11 cellular contexts compared by ENCODE assay signal in genomic region chr15:48643236-48643635, GRCh38. TPM values are rescaled to one million over a fixed set of nuclear protein-coding genes. Genes with fewer than 3 reads are reported as not detected.
A peak's percentile ranks its signal among the peaks of the same experiment; 100 is the strongest.
DNase-seq lines count a peak whose midpoint lies in the region; ATAC-seq and TF ChIP-seq lines count a peak whose summit lies in the region.
"Had no signal": no experiment of that assay in that cellular context is flagged by ENCODE, and none has a peak within 500 bp of the region (broad histone marks: within the 10 kb centered on the region; RNA-seq: fewer than 3 reads in every experiment).

No MANE protein-coding gene starts in this region.

- peak overlapping the region; percentile 60 for H2BK120ac ChIP-seq in IMR-90 (ENCODE audit: low read depth, low read length)

- peak overlapping the region; percentile 99 for H3K4me2 ChIP-seq in IMR-90 (ENCODE audit: low read depth, low read length)
- H3K4me2 ChIP-seq in Karpas-422 (ENCODE audit: low read depth, low read length, poor library complexity, severe bottlenecking): no peak overlapping the region

- H2BK20ac ChIP-seq in IMR-90 (ENCODE audit: low read depth, low read length): peak overlapping the region; percentile 55

- H3K4me1 ChIP-seq in IMR-90 (ENCODE audit: control insufficient read depth, insufficient read depth, low read length) (peaks cover 10% of the 10 kb centered on the region), breast epithelium (no peaks in the 10 kb centered on the region), mucosa of stomach (ENCODE audit: control insufficient read depth, insufficient read depth, low read length) (no peaks in the 10 kb centered on the region), suprapubic skin (peaks cover 30% of the 10 kb centered on the region), Karpas-422 (ENCODE audit: low read length) (no peaks in the 10 kb centered on the region)

- BruUV-seq in IMR-90 (replicated peaks; lab: Mats Ljungman, UMichigan): no TSS peak

- peak overlapping the region; percentile 53; the same call in 1 of the 2 replicates for H3K4ac ChIP-seq in IMR-90 (ENCODE audit: low read depth, low read length)

- H3K27me3 ChIP-seq in IMR-90 (ENCODE audit: control insufficient read depth, insufficient read depth, low read length) (no peaks in the 10 kb centered on the region), breast epithelium (peaks cover 0 to 7% of the 10 kb centered on the region in 2 donors), mucosa of stomach (ENCODE audit: control insufficient read depth, insufficient read depth, low read length) (peaks cover 24% of the 10 kb centered on the region), suprapubic skin (peaks cover 24% of the 10 kb centered on the region), Karpas-422 (ENCODE audit: low read length) (no peaks in the 10 kb centered on the region)

- peak overlapping the region; percentile 83 for H2BK5ac ChIP-seq in IMR-90 (ENCODE audit: low read depth, low read length, poor library complexity, severe bottlenecking)

- ATAC-seq in IMR-90 (ENCODE audit: low read depth): no peak
- ATAC-seq in HG03045 (IDR thresholded peaks at IDR 0.05; ENCODE audit: unreplicated experiment): no peak

- H3K79me2 ChIP-seq in Karpas-422 (ENCODE audit: low read length): no peaks in the 10 kb centered on the region

- no peak for DNase-seq in IMR-90
- no peak for DNase-seq in breast epithelium (ENCODE audit: low spot score in 2 of 2)
- DNase-seq in suprapubic skin (ENCODE audit: low spot score in 2 of 2): no peak
- DNase-seq in Karpas-422: no peak
- DNase-seq in cerebellum (ENCODE audit: low spot score): no peak
- no peak for DNase-seq in DMS153 treated with DMSO at 0.1 percent for 48 hours (lab: John Stamatoyannopoulos, UW; ENCODE audit: unreplicated experiment)
- DNase-seq: Calu3, NCI-H1436, T-helper 1 cell had no signal

- H3K36me3 ChIP-seq in IMR-90 (ENCODE audit: control insufficient read depth, insufficient read depth, low read length) (peaks cover 4% of the 10 kb centered on the region; the same call in 1 of the 2 replicates), breast epithelium (no peaks in the 10 kb centered on the region), mucosa of stomach (ENCODE audit: control insufficient read depth, insufficient read depth, low read length) (no peaks in the 10 kb centered on the region), suprapubic skin (no peaks in the 10 kb centered on the region), Karpas-422 (ENCODE audit: insufficient read depth, low read length) (no peaks in the 10 kb centered on the region)

- 0% methylated on average over 3 of the region's 3 CpGs; no CpG with 5 or more reads in 1 of the 2 experiments for whole genome bisulfite sequencing in IMR-90 (ENCODE audit: extremely low coverage in 2 of 2, insufficient read length in 1 of 2), 2 experiments
- 31% methylated on average over 3 of the region's 3 CpGs for WGBS in suprapubic skin

- POLR2A ChIA-PET in IMR-90 (lab: Charles Lee; ENCODE audit: unreplicated experiment): no interaction called here

- H3K79me1 ChIP-seq in IMR-90 (ENCODE audit: low read depth in 1 of 2, low read length in 2 of 2): peaks cover 11 to 45% of the 10 kb centered on the region in 2 experiments; a peak in 3 of 4 replicates

- TF ChIP-seq CTCF in IMR-90 (conservative IDR thresholded peaks at IDR 0.05; ENCODE audit: low read depth, low read length): no peak
- TF ChIP-seq CTCF in breast epithelium (IDR thresholded peaks at IDR 0.05): no peak
- no peak for TF ChIP-seq CTCF in suprapubic skin (IDR thresholded peaks at IDR 0.05)

- 0 out of 2 replicates have a peak overlapping the region, but pooled peaks have one; percentile 7 for H3K56ac ChIP-seq in IMR-90 (ENCODE audit: extremely low read depth, insufficient read depth, low read length)

- peak overlapping the region; percentile 84; the same call in 1 of the 2 replicates for H3K18ac ChIP-seq in IMR-90 (ENCODE audit: low read depth, low read length)

- peak overlapping the region; percentile 57; the same call in 1 of the 2 replicates for H2AK5ac ChIP-seq in IMR-90 (ENCODE audit: low read depth, low read length)

- no peak for TF ChIP-seq EP300 in suprapubic skin (IDR thresholded peaks at IDR 0.05)

- no peaks in the 10 kb centered on the region for H3K9me2 ChIP-seq in Karpas-422 (replicated peaks; ENCODE audit: insufficient read depth, low read length)

- TF ChIP-seq RAD21 in IMR-90 (IDR thresholded peaks at IDR 0.05; ENCODE audit: low read length): no peak

- H3K23ac ChIP-seq in IMR-90 (ENCODE audit: low read depth, low read length): peak overlapping the region; percentile 97

- H2AK9ac ChIP-seq in IMR-90 (replicated peaks; ENCODE audit: low read depth, low read length, poor library complexity): no peak overlapping the region

- peak overlapping the region; percentile 73; the same call in 1 of the 2 replicates for H4K5ac ChIP-seq in IMR-90 (ENCODE audit: low read depth, low read length)

- dilution Hi-C loops in IMR-90 (cut with HindIII; ENCODE audit: low sequenced_read_pairs, unreplicated experiment): no loop called here

- no peaks in the 10 kb centered on the region for H3K9me3 ChIP-seq in IMR-90 (ENCODE audit: control insufficient read depth, insufficient read depth, low read length)
- H3K9me3 ChIP-seq in breast epithelium: no peaks in the 10 kb centered on the region
- H3K9me3 ChIP-seq in mucosa of stomach (ENCODE audit: control insufficient read depth, low read length): no peaks in the 10 kb centered on the region
- H3K9me3 ChIP-seq in suprapubic skin: no peaks in the 10 kb centered on the region
- H3K9me3 ChIP-seq in Karpas-422 (ENCODE audit: low read length): no peaks in the 10 kb centered on the region

- H3K27ac ChIP-seq in IMR-90 (ENCODE audit: insufficient read depth, low read length): no peak overlapping the region
- peak overlapping the region; percentile 68 to 93 for H3K27ac ChIP-seq in breast epithelium
- peak overlapping the region; percentile 86 for H3K27ac ChIP-seq in suprapubic skin
- no peak overlapping the region for H3K27ac ChIP-seq in Karpas-422 (ENCODE audit: low read length)

- H3K9me1 ChIP-seq in IMR-90 (ENCODE audit: insufficient read depth, low read length): no peaks in the 10 kb centered on the region; the same call in none of the 2 replicates

- 0 out of 3 replicates have a peak overlapping the region, but pooled peaks have one; percentile 22 for H2BK15ac ChIP-seq in IMR-90 (ENCODE audit: low read depth, low read length)

- peak overlapping the region; percentile 86; the same call in 1 of the 2 replicates for H3K9ac ChIP-seq in IMR-90 (ENCODE audit: low read depth, low read length)
- H3K9ac ChIP-seq in mucosa of stomach (ENCODE audit: low read length): peak overlapping the region; percentile 62
- no peak overlapping the region for H3K9ac ChIP-seq in Karpas-422 (ENCODE audit: low read length)

- TF ChIP-seq POLR2A in IMR-90 (IDR thresholded peaks at IDR 0.05; ENCODE audit: low read depth, low read length) (no peak), breast epithelium (IDR thresholded peaks at IDR 0.05) (no peak), suprapubic skin (IDR thresholded peaks at IDR 0.05) (no peak)

- H4K91ac ChIP-seq in IMR-90 (ENCODE audit: insufficient read depth, low read depth, low read length): peak overlapping the region; percentile 20; the same call in 1 of the 2 replicates

- H3K4me3 ChIP-seq in IMR-90 (ENCODE audit: insufficient read depth, low read depth, low read length) (peak overlapping the region; percentile 90), breast epithelium (peak overlapping the region; percentile 74 to 95 (median 94)), mucosa of stomach (ENCODE audit: low read length) (no peak overlapping the region), suprapubic skin (peak overlapping the region; percentile 78), Karpas-422 (ENCODE audit: low read length) (no peak overlapping the region)

- H2AFZ ChIP-seq in IMR-90 (replicated peaks; ENCODE audit: low read length, poor library complexity): no peak overlapping the region
- H2AFZ ChIP-seq in Karpas-422 (ENCODE audit: low read length): no peak overlapping the region

- intact Hi-C loops in IMR-90 (cut with micrococcal nuclease): loop anchor here (5.0 to 10.0 kb wide), 3 partner anchors 101 to 1502 kb away; no protein-coding TSS in a partner anchor
- intact Hi-C loops in breast epithelium (cut with DNase I; ENCODE audit: low total_unique reads): no loop called here

- H4K8ac ChIP-seq in IMR-90 (ENCODE audit: low read depth in 2 of 2, low read length in 2 of 2): peak overlapping the region in 1 of 2 experiments; percentile 57; a peak in 1 of 4 replicates

- in situ Hi-C loops in IMR-90 (cut with MboI; ENCODE audit: low sequenced_read_pairs): no loop called here

- H3K14ac ChIP-seq in IMR-90 (replicated peaks; ENCODE audit: low read depth, low read length): peak overlapping the region; percentile 88

- CTCF ChIA-PET in IMR-90 (lab: Yijun Ruan, JAX): no interaction called here

- H4K20me1 ChIP-seq in IMR-90 (ENCODE audit: insufficient read depth, low read length): peaks cover 23% of the 10 kb centered on the region
- no peaks in the 10 kb centered on the region for H4K20me1 ChIP-seq in Karpas-422 (ENCODE audit: insufficient read depth, low read depth, low read length)

TF ChIP-seq in IMR-90, 13 proteins besides CTCF, POLR2A, EP300 and RAD21 (continues in another document):
- TF ChIP-seq MAFK (IDR thresholded peaks at IDR 0.05; ENCODE audit: low read depth, low read length): no peak
- TF ChIP-seq MXI1 (IDR thresholded peaks at IDR 0.05; ENCODE audit: borderline replicate concordance, low read depth, low read length): 0 out of 2 replicates have a peak, but pooled peaks have one; percentile 5
- no peak for TF ChIP-seq SMC3 (IDR thresholded peaks at IDR 0.05; ENCODE audit: low read depth, low read length)
- TF ChIP-seq RCOR1 (IDR thresholded peaks at IDR 0.05; ENCODE audit: insufficient replicate concordance, low read length): no peak
- TF ChIP-seq NFE2L2 (IDR thresholded peaks at IDR 0.05; ENCODE audit: low read depth, low read length): no peak
- no peak for TF ChIP-seq ELK1 (IDR thresholded peaks at IDR 0.05; ENCODE audit: borderline replicate concordance, low read depth, low read length)

RNA-seq across cellular contexts. Expression of gene FBN1, which starts 2.3 kb away (rescaled TPM):
- total RNA-seq in IMR-90 (2012; rRNA removed) (283 and 326 TPM in 2 replicates), breast epithelium (100 to 1,000 TPM in 1 of 3 donors, 10 to 100 TPM in 2; 38.5 to 210 (median 83.2) TPM), suprapubic skin (10 to 100 TPM; 12.6 to 24.6 (median 21.0) TPM), cerebellum (38.6 TPM)
- 130 and 134 TPM in 2 replicates for polyA plus RNA-seq in IMR-90 (2012; rRNA removed)
- 90.0 and 130 TPM in 2 replicates for polyA plus RNA-seq in IMR-90 (2012; cell fraction: cytosol; rRNA removed)
- polyA plus RNA-seq in IMR-90 (2012; cell fraction: nucleus; rRNA removed; ENCODE audit: low replicate concordance): 150 and 261 TPM in 2 replicates
- 0.86 and 1.2 TPM in 2 replicates for total RNA-seq in Karpas-422 (2014; rRNA removed; shearing (Covaris generic); ENCODE audit: low replicate concordance)

Comparison
In these comparisons a context has a peak if more than half of its experiments do, and no peak if none do; other contexts are left out.
1. H3K27ac ChIP-seq: peak in breast epithelium (2 of 2) and suprapubic skin (single experiment); none in IMR-90 (single experiment) and Karpas-422 (single experiment).
2. H3K4me3 ChIP-seq: peak in IMR-90 (single experiment), breast epithelium (3 of 3) and suprapubic skin (single experiment); none in mucosa of stomach (single experiment) and Karpas-422 (single experiment).